10 cellular contexts compared by ENCODE assay signal in the genomic region with DNA sequence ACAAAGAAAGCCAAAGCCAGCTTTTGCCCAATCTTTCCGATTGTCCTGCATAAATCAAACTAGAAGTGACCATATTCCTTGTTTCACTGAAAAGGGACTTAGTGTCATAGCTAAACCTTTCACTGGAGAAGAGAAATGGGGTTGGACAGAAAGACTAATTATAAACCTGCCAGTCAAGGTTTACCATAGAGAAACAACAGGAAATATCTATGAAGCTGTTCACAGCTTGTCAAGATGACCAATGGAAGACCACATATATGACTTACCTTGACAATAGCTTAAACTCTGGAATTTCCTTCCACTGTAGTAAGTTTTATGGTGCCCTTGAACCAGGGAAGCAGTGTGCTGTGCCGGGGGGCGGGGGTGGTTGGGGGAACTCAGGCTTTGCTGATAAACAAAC.
DNase-seq lines count a peak whose midpoint lies in the region; ATAC-seq, FAIRE-seq and TF ChIP-seq lines count a peak whose summit lies in the region.
"Had no signal": no experiment of that assay in that cellular context is flagged by ENCODE, and none has a peak within 500 bp of the region (broad histone marks: within the 10 kb centered on the region; RNA-seq: fewer than 3 reads in every experiment).

No MANE protein-coding gene starts in this region.

- H3K36me3 ChIP-seq in astrocyte (ENCODE audit: insufficient read depth, low read length), result no peaks in the 10 kb centered on the region

- H3K79me2 ChIP-seq in astrocyte (ENCODE audit: insufficient read depth, low read length), result no peaks in the 10 kb centered on the region

- H3K4me1 Mint-ChIP-seq in astrocyte (ENCODE audit: low read depth, unreplicated experiment) (peaks cover 28% of the 10 kb centered on the region), immature natural killer cell (no peaks in the 10 kb centered on the region)

- H3K27ac Mint-ChIP-seq in astrocyte (ENCODE audit: unreplicated experiment) (peak overlapping the region; percentile 1), immature natural killer cell (no peak overlapping the region)
- H3K27ac Mint-ChIP-seq: activated CD4-positive, alpha-beta memory T cell treated with anti-CD3 and anti-CD28 coated beads, Interleukin-2, amount 10 ng/mL, durations not matched to agents 7 days and 5 days had no signal

- H2AFZ ChIP-seq in astrocyte (ENCODE audit: low read depth, low read length), result no peak overlapping the region

- peaks cover 7% of the 10 kb centered on the region for H3K4me1 ChIP-seq in astrocyte (ENCODE audit: insufficient read depth, low read length)

- H3K9me3 ChIP-seq in astrocyte (ENCODE audit: insufficient read depth, low read depth, low read length), result no peaks in the 10 kb centered on the region

- no peaks in the 10 kb centered on the region for H3K9me3 Mint-ChIP-seq in astrocyte (ENCODE audit: unreplicated experiment)
- H3K9me3 Mint-ChIP-seq in immature natural killer cell, result peaks cover 0 to 2% (median 0%) of the 10 kb centered on the region in 6 donors
- H3K9me3 Mint-ChIP-seq: activated CD4-positive, alpha-beta memory T cell treated with anti-CD3 and anti-CD28 coated beads, Interleukin-2, amount 10 ng/mL, durations not matched to agents 7 days and 5 days had no signal

- H3K27me3 Mint-ChIP-seq in astrocyte (ENCODE audit: low read depth, unreplicated experiment) (no peaks in the 10 kb centered on the region), immature natural killer cell (ENCODE audit: low read depth in 3 of 3) (peaks cover 2 to 3% (median 3%) of the 10 kb centered on the region in 3 donors)

- H3K9ac ChIP-seq in astrocyte (ENCODE audit: low read length), result no peak overlapping the region

- no peak overlapping the region for H3K4me3 Mint-ChIP-seq in astrocyte (ENCODE audit: unreplicated experiment)
- H3K4me3 Mint-ChIP-seq in immature natural killer cell, result no peak overlapping the region
- H3K4me3 Mint-ChIP-seq: activated CD4-positive, alpha-beta memory T cell treated with anti-CD3 and anti-CD28 coated beads, Interleukin-2, amount 10 ng/mL, durations not matched to agents 7 days and 5 days had no signal

- peak overlapping the region; percentile 54 for H3K4me2 ChIP-seq in astrocyte (ENCODE audit: low read length)

- TF ChIP-seq CTCF in astrocyte (IDR thresholded peaks at IDR 0.05; ENCODE audit: insufficient read depth, low read depth, low read length), result no peak

- H3K27me3 ChIP-seq in astrocyte (ENCODE audit: insufficient read depth, low read length), result no peaks in the 10 kb centered on the region

- H3K27ac ChIP-seq in astrocyte (ENCODE audit: low read depth, low read length), result peak overlapping the region; percentile 6

- DNase-seq in astrocyte (ENCODE audit: low read depth) (no peak), glomerular visceral epithelial cell (ENCODE audit: extremely low spot score) (no peak), DMS53 treated with DMSO at 0.1 percent for 48 hours (lab: John Stamatoyannopoulos, UW; ENCODE audit: unreplicated experiment) (no peak), immature natural killer cell (no peak), NCI-H2196 treated with DMSO at 0.1 percent for 48 hours (lab: John Stamatoyannopoulos, UW; ENCODE audit: unreplicated experiment) (no peak)
- DNase-seq: activated CD4-positive, alpha-beta memory T cell treated with anti-CD3 and anti-CD28 coated beads, Interleukin-2, amount 10 ng/mL, durations not matched to agents 7 days and 5 days; effector CD4-positive, alpha-beta T cell had no signal

- no peak for FAIRE-seq in astrocyte (lab: Jason Lieb, UNC)

- no peaks in the 10 kb centered on the region for H4K20me1 ChIP-seq in astrocyte (ENCODE audit: insufficient read depth, low read length)

- H3K36me3 Mint-ChIP-seq in astrocyte (ENCODE audit: low read depth, unreplicated experiment), result no peaks in the 10 kb centered on the region
- H3K36me3 Mint-ChIP-seq in immature natural killer cell, result no peaks in the 10 kb centered on the region

- ATAC-seq in GM18499 (IDR thresholded peaks at IDR 0.05; ENCODE audit: insufficient read depth, unreplicated experiment) (peak; percentile 6), GM21381 (IDR thresholded peaks at IDR 0.05; ENCODE audit: unreplicated experiment) (peak; percentile 23), HG03064 (IDR thresholded peaks at IDR 0.05; ENCODE audit: low read depth, unreplicated experiment) (peak; percentile 14)

- no peak overlapping the region for H3K4me3 ChIP-seq in astrocyte (ENCODE audit: insufficient read depth, low read depth, low read length)
